1 cellular context compared by ENCODE assay signal in the genomic region with DNA sequence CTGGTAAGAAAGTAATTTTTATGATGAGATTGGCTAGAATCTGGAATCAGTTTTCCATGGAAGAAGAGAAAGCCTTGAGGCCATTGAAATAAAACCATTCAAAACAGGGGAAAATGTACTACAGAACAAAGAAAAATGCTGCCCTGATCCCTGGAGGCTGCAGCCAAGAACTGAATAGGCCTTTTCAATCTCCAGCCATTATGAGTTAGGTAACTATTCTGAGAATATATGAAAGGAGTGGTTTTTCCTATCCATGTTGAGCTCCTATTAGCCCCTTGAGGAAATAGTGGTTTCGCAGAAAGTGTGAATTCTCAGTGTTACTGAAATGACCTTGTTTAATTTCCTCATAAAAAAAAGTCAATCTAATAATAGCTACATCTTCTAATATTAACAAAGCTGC.
TF ChIP-seq lines count a peak whose summit lies in the region.

No MANE protein-coding gene starts in this region.

TF ChIP-seq in HEK293, 187 proteins besides CTCF, POLR2A, EP300 and RAD21 (continued from another document):
- TF ChIP-seq, protein P1, sequence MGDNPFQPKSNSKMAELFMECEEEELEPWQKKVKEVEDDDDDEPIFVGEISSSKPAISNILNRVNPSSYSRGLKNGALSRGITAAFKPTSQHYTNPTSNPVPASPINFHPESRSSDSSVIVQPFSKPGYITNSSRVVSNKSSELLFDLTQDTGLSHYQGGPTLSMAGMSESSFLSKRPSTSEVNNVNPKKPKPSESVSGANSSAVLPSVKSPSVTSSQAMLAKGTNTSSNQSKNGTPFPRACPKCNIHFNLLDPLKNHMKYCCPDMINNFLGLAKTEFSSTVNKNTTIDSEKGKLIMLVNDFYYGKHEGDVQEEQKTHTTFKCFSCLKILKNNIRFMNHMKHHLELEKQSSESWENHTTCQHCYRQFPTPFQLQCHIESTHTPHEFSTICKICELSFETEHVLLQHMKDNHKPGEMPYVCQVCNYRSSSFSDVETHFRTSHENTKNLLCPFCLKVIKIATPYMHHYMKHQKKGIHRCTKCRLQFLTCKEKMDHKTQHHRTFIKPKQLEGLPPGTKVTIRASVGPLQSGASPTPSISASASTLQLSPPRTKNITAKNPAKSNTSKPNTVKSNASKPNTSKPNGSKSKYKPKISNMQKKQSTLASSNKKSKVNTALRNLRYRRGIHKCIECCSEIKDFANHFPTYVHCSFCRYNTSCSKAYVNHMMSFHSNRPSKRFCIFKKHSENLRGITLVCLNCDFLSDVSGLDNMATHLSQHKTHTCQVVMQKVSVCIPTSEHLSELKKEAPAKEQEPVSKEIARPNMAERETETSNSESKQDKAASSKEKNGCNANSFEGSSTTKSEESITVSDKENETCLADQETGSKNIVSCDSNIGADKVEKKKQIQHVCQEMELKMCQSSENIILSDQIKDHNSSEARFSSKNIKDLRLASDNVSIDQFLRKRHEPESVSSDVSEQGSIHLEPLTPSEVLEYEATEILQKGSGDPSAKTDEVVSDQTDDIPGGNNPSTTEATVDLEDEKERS (tag by site-specific recombination; IDR thresholded peaks at IDR 0.05): no peak
TF ChIP-seq in HEK293: peak in this region for 1.
